In genomic region chr10:7234109-7234508, GRCh38 we compare ENCODE assay signal across 18 cellular contexts.
DNase-seq lines count a peak whose midpoint lies in the region; ATAC-seq and TF ChIP-seq lines count a peak whose summit lies in the region.
"Had no signal": no experiment of that assay in that cellular context is flagged by ENCODE, and none has a peak within 500 bp of the region (broad histone marks: within the 10 kb centered on the region; RNA-seq: fewer than 3 reads in every experiment).

No MANE protein-coding gene starts in this region.

- no peak for ATAC-seq in activated T-helper 17 cell treated with anti-CD3 and anti-CD28 coated beads, Interleukin-2, amount 50 U/mL, for 72 hours (replicated peaks)

- H3K9me3 ChIP-seq in HEK293 (ENCODE audit: control insufficient read depth, insufficient read depth, low read depth, low read length): no peaks in the 10 kb centered on the region
- H3K9me3 ChIP-seq: HAP-1, SJCRH30 had no signal

- no peaks in the 10 kb centered on the region for H3K4me1 ChIP-seq in HEK293 (ENCODE audit: control insufficient read depth, insufficient read depth, low read length)
- H3K4me1 ChIP-seq: SJCRH30 had no signal

- H3K36me3 ChIP-seq in HEK293 (ENCODE audit: control insufficient read depth in 2 of 2, insufficient read depth in 1 of 2, low read length in 2 of 2): peaks cover 0 to 10% of the 10 kb centered on the region in 2 experiments; a peak in 2 of 3 replicates
- H3K36me3 ChIP-seq: HAP-1, SJCRH30 had no signal

- CTCF ChIA-PET in HEK293 (lab: Yijun Ruan, JAX): no interaction called here

- no peak overlapping the region for H3K27ac Mint-ChIP-seq in T-helper 1 cell treated with Interleukin-12 subunit alpha and Interleukin-12 subunit beta and Interleukin-4 antibody, amounts not matched to agents 30 μg/mL and 1 μg/mL, for 36 hours
- H3K27ac Mint-ChIP-seq in activated T-helper 17 cell treated with anti-CD3 and anti-CD28 coated beads, Interleukin-2, amount 50 U/mL, for 72 hours: peak overlapping the region; percentile 5
- H3K27ac Mint-ChIP-seq in progenitor cell of endocrine pancreas (peak overlapping the region; percentile 73), nephron progenitor cell (no peak overlapping the region)

- no peak overlapping the region for H3K4me3 ChIP-seq in HEK293 (ENCODE audit: low read depth, low read length)
- H3K4me3 ChIP-seq: BLaER1 treated with 17β-estradiol and CSF1 and Interleukin-3, amounts not matched to agents 10 nM and 100 nM; HAP-1; SJCRH30 had no signal

- H3K36me3 Mint-ChIP-seq in T-helper 1 cell treated with Interleukin-12 subunit alpha and Interleukin-12 subunit beta and Interleukin-4 antibody, amounts not matched to agents 30 μg/mL and 1 μg/mL, for 36 hours (ENCODE audit: low read depth): peaks cover 46% of the 10 kb centered on the region
- peaks cover 67% of the 10 kb centered on the region for H3K36me3 Mint-ChIP-seq in activated T-helper 17 cell treated with anti-CD3 and anti-CD28 coated beads, Interleukin-2, amount 50 U/mL, for 72 hours (ENCODE audit: low read depth)
- H3K36me3 Mint-ChIP-seq in progenitor cell of endocrine pancreas (ENCODE audit: insufficient read depth): no peaks in the 10 kb centered on the region
- peaks cover 52% of the 10 kb centered on the region for H3K36me3 Mint-ChIP-seq in nephron progenitor cell (ENCODE audit: low read depth)

- H3K27me3 Mint-ChIP-seq in T-helper 1 cell treated with Interleukin-12 subunit alpha and Interleukin-12 subunit beta and Interleukin-4 antibody, amounts not matched to agents 30 μg/mL and 1 μg/mL, for 36 hours (ENCODE audit: low read depth): no peaks in the 10 kb centered on the region
- H3K27me3 Mint-ChIP-seq in activated T-helper 17 cell treated with anti-CD3 and anti-CD28 coated beads, Interleukin-2, amount 50 U/mL, for 72 hours: no peaks in the 10 kb centered on the region
- H3K27me3 Mint-ChIP-seq in progenitor cell of endocrine pancreas: no peaks in the 10 kb centered on the region
- no peaks in the 10 kb centered on the region for H3K27me3 Mint-ChIP-seq in nephron progenitor cell (ENCODE audit: low read depth, poor library complexity)

- no peak overlapping the region for H3K27ac ChIP-seq in HEK293 (ENCODE audit: extremely low read depth, low read depth, low read length)
- H3K27ac ChIP-seq: RWPE1, SJCRH30 had no signal

- POLR2A ChIA-PET in HEK293 (lab: Yijun Ruan, JAX): no interaction called here

- DNase-seq in T-helper 1 cell: no peak
- no peak for DNase-seq in progenitor cell of endocrine pancreas (ENCODE audit: low spot score, unreplicated experiment)
- no peak for DNase-seq in nephron progenitor cell
- DNase-seq in DMS53 treated with DMSO at 0.1 percent for 48 hours (lab: John Stamatoyannopoulos, UW; ENCODE audit: unreplicated experiment): no peak
- no peak for DNase-seq in GM19240 (ENCODE audit: insufficient read length, low spot score)
- DNase-seq: 8988T, COR-L47, NCI-H1436 treated with DMSO at 0.1 percent for 48 hours, NCI-H2081, NCI-H2227 treated with DMSO at 0.1 percent for 48 hours, NCI-H526 treated with DMSO at 0.1 percent for 48 hours, SJCRH30 had no signal

- peak overlapping the region; percentile 0 for H3K4me3 Mint-ChIP-seq in T-helper 1 cell treated with Interleukin-12 subunit alpha and Interleukin-12 subunit beta and Interleukin-4 antibody, amounts not matched to agents 30 μg/mL and 1 μg/mL, for 36 hours
- H3K4me3 Mint-ChIP-seq in activated T-helper 17 cell treated with anti-CD3 and anti-CD28 coated beads, Interleukin-2, amount 50 U/mL, for 72 hours: no peak overlapping the region
- no peak overlapping the region for H3K4me3 Mint-ChIP-seq in progenitor cell of endocrine pancreas (ENCODE audit: low read depth)
- no peak overlapping the region for H3K4me3 Mint-ChIP-seq in nephron progenitor cell

- peaks cover 30% of the 10 kb centered on the region for H3K4me1 Mint-ChIP-seq in T-helper 1 cell treated with Interleukin-12 subunit alpha and Interleukin-12 subunit beta and Interleukin-4 antibody, amounts not matched to agents 30 μg/mL and 1 μg/mL, for 36 hours (ENCODE audit: low read depth)
- H3K4me1 Mint-ChIP-seq in activated T-helper 17 cell treated with anti-CD3 and anti-CD28 coated beads, Interleukin-2, amount 50 U/mL, for 72 hours: peaks cover 13% of the 10 kb centered on the region
- H3K4me1 Mint-ChIP-seq in progenitor cell of endocrine pancreas (ENCODE audit: low read depth) (peaks cover 22% of the 10 kb centered on the region), nephron progenitor cell (peaks cover 34% of the 10 kb centered on the region)

- TF ChIP-seq CTCF in HEK293 (tag by site-specific recombination; IDR thresholded peaks at IDR 0.05): no peak
- no peak for TF ChIP-seq CTCF in progenitor cell of endocrine pancreas (IDR thresholded peaks at IDR 0.05; ENCODE audit: unreplicated experiment)
- TF ChIP-seq CTCF in nephron progenitor cell (IDR thresholded peaks at IDR 0.05): no peak

- H3K9me3 Mint-ChIP-seq in T-helper 1 cell treated with Interleukin-12 subunit alpha and Interleukin-12 subunit beta and Interleukin-4 antibody, amounts not matched to agents 30 μg/mL and 1 μg/mL, for 36 hours: peaks cover 6% of the 10 kb centered on the region
- H3K9me3 Mint-ChIP-seq in activated T-helper 17 cell treated with anti-CD3 and anti-CD28 coated beads, Interleukin-2, amount 50 U/mL, for 72 hours: peaks cover 5% of the 10 kb centered on the region
- H3K9me3 Mint-ChIP-seq in progenitor cell of endocrine pancreas (ENCODE audit: low read depth) (peaks cover 11% of the 10 kb centered on the region), nephron progenitor cell (peaks cover 30% of the 10 kb centered on the region)

TF ChIP-seq in HEK293, 187 proteins besides CTCF, POLR2A, EP300 and RAD21:
- TF ChIP-seq ZNF311 (tag by site-specific recombination; IDR thresholded peaks at IDR 0.05; ENCODE audit: borderline replicate concordance) (no peak), ZNF157 (tag by site-specific recombination; IDR thresholded peaks at IDR 0.05) (peak; percentile 92)

Comparison
In these comparisons a context has a peak if more than half of its experiments do, and no peak if none do; other contexts are left out.
1. H3K27ac Mint-ChIP-seq: peak in activated T-helper 17 cell treated with anti-CD3 and anti-CD28 coated beads, Interleukin-2, amount 50 U/mL, for 72 hours (single experiment) and progenitor cell of endocrine pancreas (single experiment); none in T-helper 1 cell treated with Interleukin-12 subunit alpha and Interleukin-12 subunit beta and Interleukin-4 antibody, amounts not matched to agents 30 μg/mL and 1 μg/mL, for 36 hours (single experiment) and nephron progenitor cell (single experiment).